23 cellular contexts compared by ENCODE assay signal in the genomic region with DNA sequence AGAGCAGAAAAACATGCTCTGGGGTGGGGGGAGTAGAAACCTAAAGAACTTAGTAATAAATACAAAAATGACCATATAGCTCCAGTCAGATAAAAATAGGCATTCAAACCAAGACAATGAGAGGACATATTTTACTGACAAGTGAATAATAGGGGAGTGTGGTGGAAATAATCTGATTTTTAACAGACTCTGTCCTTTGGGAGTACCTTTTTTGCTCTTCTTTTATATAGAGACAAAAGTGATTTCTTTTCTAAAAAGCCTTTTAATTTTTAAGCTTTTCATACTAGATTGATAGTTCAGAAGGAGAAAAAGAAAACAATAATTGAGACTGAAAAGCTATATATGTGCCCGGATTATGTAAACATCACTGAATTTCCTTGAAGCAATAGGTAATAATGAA.
"Had no signal": no experiment of that assay in that cellular context is flagged by ENCODE, and none has a peak within 500 bp of the region (broad histone marks: within the 10 kb centered on the region; RNA-seq: fewer than 3 reads in every experiment).

No MANE protein-coding gene starts in this region.

- H3K27ac ChIP-seq: left lung, ovary, psoas muscle, sigmoid colon, spleen, testis, tibial artery, upper lobe of left lung had no signal

- H3K4me1 ChIP-seq: left lung, psoas muscle, sigmoid colon, spleen, testis, tibial artery, upper lobe of left lung had no signal

- H3K4me3 Mint-ChIP-seq: effector memory CD8-positive, alpha-beta T cell; naive thymus-derived CD8-positive, alpha-beta T cell; nephron progenitor cell; stimulated activated memory B cell treated with anti-CD40 and anti-IgM and Interleukin-4, amounts not matched to agents 10 μg/mL and 1 μg/mL and 100 μg/mL, for 72 hours had no signal

- H3K4me3 ChIP-seq: left lung, ovary, psoas muscle, sigmoid colon, spleen, testis, tibial artery, upper lobe of left lung had no signal

- H3K9me3 Mint-ChIP-seq: effector memory CD8-positive, alpha-beta T cell; naive thymus-derived CD8-positive, alpha-beta T cell; nephron progenitor cell; stimulated activated memory B cell treated with anti-CD40 and anti-IgM and Interleukin-4, amounts not matched to agents 10 μg/mL and 1 μg/mL and 100 μg/mL, for 72 hours had no signal

- H3K4me1 Mint-ChIP-seq: naive thymus-derived CD8-positive, alpha-beta T cell; stimulated activated memory B cell treated with anti-CD40 and anti-IgM and Interleukin-4, amounts not matched to agents 10 μg/mL and 1 μg/mL and 100 μg/mL, for 72 hours had no signal

- H3K27ac Mint-ChIP-seq: naive thymus-derived CD8-positive, alpha-beta T cell; stimulated activated memory B cell treated with anti-CD40 and anti-IgM and Interleukin-4, amounts not matched to agents 10 μg/mL and 1 μg/mL and 100 μg/mL, for 72 hours had no signal

- H3K36me3 ChIP-seq: left lung, ovary, sigmoid colon, spleen, tibial artery, upper lobe of left lung had no signal

- H3K9me3 ChIP-seq: left lung, ovary, psoas muscle, sigmoid colon, spleen, testis, tibial artery, upper lobe of left lung had no signal

- H3K36me3 Mint-ChIP-seq: naive thymus-derived CD8-positive, alpha-beta T cell; stimulated activated memory B cell treated with anti-CD40 and anti-IgM and Interleukin-4, amounts not matched to agents 10 μg/mL and 1 μg/mL and 100 μg/mL, for 72 hours had no signal

- DNase-seq: cortex of kidney; effector memory CD8-positive, alpha-beta T cell; head of caudate nucleus; left cardiac atrium; left lung; mesenchymal stem cell; midbrain; naive thymus-derived CD8-positive, alpha-beta T cell; nephron progenitor cell; occipital lobe; ovary; posterior cingulate gyrus; psoas muscle; right cardiac atrium; sigmoid colon; spleen; stimulated activated CD4-positive, alpha-beta T cell treated with anti-CD3 and anti-CD28 coated beads, Interleukin-4, amount 100 ng/mL, for 4 hours; stimulated activated naive CD8-positive, alpha-beta T cell treated with anti-CD3 and anti-CD28 coated beads, Interleukin-15, Interleukin-2, amounts not matched to agents 100 U/mL and 50 U/mL, for 24 hours; substantia nigra; testis; tibial artery; upper lobe of left lung had no signal

- H3K27me3 ChIP-seq: left lung, ovary, sigmoid colon, spleen, testis, tibial artery, upper lobe of left lung had no signal

- ATAC-seq: effector memory CD8-positive, alpha-beta T cell; left cardiac atrium; left lung; naive thymus-derived CD8-positive, alpha-beta T cell; psoas muscle; right cardiac atrium; stimulated activated memory B cell treated with anti-CD40 and anti-IgM and Interleukin-4, amounts not matched to agents 10 μg/mL and 1 μg/mL and 100 μg/mL, for 72 hours; stimulated activated naive CD8-positive, alpha-beta T cell treated with anti-CD3 and anti-CD28 coated beads, Interleukin-15, Interleukin-2, amounts not matched to agents 100 U/mL and 50 U/mL, for 24 hours had no signal

- H3K27me3 Mint-ChIP-seq: effector memory CD8-positive, alpha-beta T cell; naive thymus-derived CD8-positive, alpha-beta T cell; stimulated activated memory B cell treated with anti-CD40 and anti-IgM and Interleukin-4, amounts not matched to agents 10 μg/mL and 1 μg/mL and 100 μg/mL, for 72 hours had no signal
